In genomic region chr15:90789496-90789895, GRCh38 we compare ENCODE assay signal across 15 cellular contexts.
"Had no signal": no experiment of that assay in that cellular context is flagged by ENCODE, and none has a peak within 500 bp of the region (broad histone marks: within the 10 kb centered on the region; RNA-seq: fewer than 3 reads in every experiment).

No MANE protein-coding gene starts in this region.

- H3K27me3 ChIP-seq: esophagus muscularis mucosa, hepatocyte, right atrium auricular region, testis had no signal

- DNase-seq: activated CD4-positive, CD25-positive, alpha-beta regulatory T cell treated with anti-CD3 and anti-CD28 coated beads, Interleukin-2, amount 50 U/mL, for 72 hours; activated naive CD4-positive, alpha-beta T cell treated with anti-CD3 and anti-CD28 coated beads, Interleukin-2, amount 10 ng/mL, durations not matched to agents 7 days and 5 days; kidney; mesenchymal stem cell; occipital lobe; T1000; testis had no signal

- H3K4me3 ChIP-seq: coronary artery, esophagus muscularis mucosa, hepatocyte, right atrium auricular region, skin epidermis, testis had no signal

- H2AFZ ChIP-seq: hepatocyte had no signal

- H3K79me2 ChIP-seq: hepatocyte had no signal

- H3K9me3 Mint-ChIP-seq: activated naive CD4-positive, alpha-beta T cell treated with anti-CD3 and anti-CD28 coated beads, Interleukin-2, amount 10 ng/mL, durations not matched to agents 7 days and 5 days; nephron; stimulated activated naive CD8-positive, alpha-beta T cell treated with anti-CD3 and anti-CD28 coated beads, Interleukin-15, Interleukin-2, amounts not matched to agents 100 ng/mL and 50 ng/mL, for 24 hours had no signal

- H3K27ac Mint-ChIP-seq: activated naive CD4-positive, alpha-beta T cell treated with anti-CD3 and anti-CD28 coated beads, Interleukin-2, amount 10 ng/mL, durations not matched to agents 7 days and 5 days; nephron; stimulated activated naive CD8-positive, alpha-beta T cell treated with anti-CD3 and anti-CD28 coated beads, Interleukin-15, Interleukin-2, amounts not matched to agents 100 ng/mL and 50 ng/mL, for 24 hours had no signal

- H3K4me1 ChIP-seq: esophagus muscularis mucosa, right atrium auricular region, testis had no signal

- H3K36me3 ChIP-seq: esophagus muscularis mucosa, right atrium auricular region had no signal

- H3K4me3 Mint-ChIP-seq: activated naive CD4-positive, alpha-beta T cell treated with anti-CD3 and anti-CD28 coated beads, Interleukin-2, amount 10 ng/mL, durations not matched to agents 7 days and 5 days; nephron; stimulated activated naive CD8-positive, alpha-beta T cell treated with anti-CD3 and anti-CD28 coated beads, Interleukin-15, Interleukin-2, amounts not matched to agents 100 ng/mL and 50 ng/mL, for 24 hours had no signal

- H3K4me2 ChIP-seq: hepatocyte had no signal

- H3K27ac ChIP-seq: coronary artery, esophagus muscularis mucosa, hepatocyte, right atrium auricular region, skin epidermis, testis had no signal

- H3K9me3 ChIP-seq: esophagus muscularis mucosa, right atrium auricular region, testis had no signal

- H3K4me1 Mint-ChIP-seq: nephron had no signal

- H3K27me3 Mint-ChIP-seq: activated naive CD4-positive, alpha-beta T cell treated with anti-CD3 and anti-CD28 coated beads, Interleukin-2, amount 10 ng/mL, durations not matched to agents 7 days and 5 days; progenitor cell of endocrine pancreas; stimulated activated naive CD8-positive, alpha-beta T cell treated with anti-CD3 and anti-CD28 coated beads, Interleukin-15, Interleukin-2, amounts not matched to agents 100 ng/mL and 50 ng/mL, for 24 hours had no signal
